In the genomic region with DNA sequence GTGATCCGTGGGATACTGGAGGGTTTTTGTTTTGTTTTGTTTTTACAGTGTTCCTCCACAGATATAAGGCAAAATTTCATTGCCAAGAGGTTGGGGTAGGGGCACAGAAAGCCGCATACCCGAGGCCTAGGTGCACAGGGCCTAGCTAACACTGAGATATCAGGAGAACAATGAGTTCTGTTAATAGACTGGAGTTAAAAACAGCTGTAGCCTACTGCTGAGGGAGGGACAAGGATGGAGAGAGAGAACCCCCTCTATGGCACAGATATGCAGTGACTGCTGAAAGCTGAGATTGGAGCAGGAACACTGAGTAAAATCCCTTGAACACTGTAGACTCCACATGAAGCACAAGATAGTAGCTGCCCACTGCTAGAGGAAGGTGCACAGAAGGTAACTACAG, we compare ENCODE assay signal across 27 cellular contexts.
"Had no signal": no experiment of that assay in that cellular context is flagged by ENCODE, and none has a peak within 500 bp of the region (broad histone marks: within the 10 kb centered on the region; RNA-seq: fewer than 3 reads in every experiment).

No MANE protein-coding gene starts in this region.

- H3K27ac ChIP-seq: lower lobe of right lung, neural progenitor cell, neutrophil, parathyroid adenoma, psoas muscle, skin epidermis, stomach, thoracic aorta, tibial artery, uterus had no signal

- DNase-seq: hippocampal formation; kidney glomerular epithelial cell; left cardiac atrium; lower lobe of right lung; mammary epithelial cell; mesenchymal stem cell; naive thymus-derived CD8-positive, alpha-beta T cell; occipital lobe; psoas muscle; stimulated activated CD4-positive, alpha-beta T cell treated with anti-CD3 and anti-CD28 coated beads, Interleukin-12 subunit alpha, Interleukin-12 subunit beta, amount 100 ng/mL, for 4 hours; stimulated activated CD4-positive, alpha-beta T cell treated with anti-CD3 and anti-CD28 coated beads, Interleukin-15, amount 100 ng/mL, for 24 hours; stimulated activated CD4-positive, alpha-beta T cell treated with anti-CD3 and anti-CD28 coated beads, Interleukin-2, amount 100 ng/mL, for 24 hours; stimulated activated CD4-positive, alpha-beta T cell treated with anti-CD3 and anti-CD28 coated beads, Interleukin-4, amount 100 ng/mL, for 1 hour; stimulated activated naive B cell treated with anti-CD40 and anti-IgM and Interleukin-4, amounts not matched to agents 10 μg/mL and 1 μg/mL and 100 μg/mL, for 72 hours; stimulated activated naive CD8-positive, alpha-beta T cell treated with anti-CD3 and anti-CD28 coated beads, Interleukin-15, Interleukin-2, amounts not matched to agents 100 U/mL and 50 U/mL, for 24 hours; stomach; tibial artery; trophoblast cell; uterus had no signal

- H3K4me1 Mint-ChIP-seq: nephron had no signal

- H3K36me3 ChIP-seq: lower lobe of right lung, neutrophil, uterus had no signal

- H3K4me3 Mint-ChIP-seq: naive thymus-derived CD8-positive, alpha-beta T cell; nephron; neural progenitor cell; stimulated activated naive B cell treated with anti-CD40 and anti-IgM and Interleukin-4, amounts not matched to agents 10 μg/mL and 1 μg/mL and 100 μg/mL, for 72 hours had no signal

- H3K9me3 ChIP-seq: neutrophil had no signal

- H3K27me3 ChIP-seq: neural progenitor cell, neutrophil, stomach, tibial artery, uterus had no signal

- ATAC-seq: left cardiac atrium; left lobe of liver; lower lobe of right lung; naive thymus-derived CD8-positive, alpha-beta T cell; psoas muscle; sciatic nerve; stimulated activated naive B cell treated with anti-CD40 and anti-IgM and Interleukin-4, amounts not matched to agents 10 μg/mL and 1 μg/mL and 100 μg/mL, for 72 hours; stimulated activated naive CD8-positive, alpha-beta T cell treated with anti-CD3 and anti-CD28 coated beads, Interleukin-15, Interleukin-2, amounts not matched to agents 100 U/mL and 50 U/mL, for 24 hours had no signal

- H3K27me3 Mint-ChIP-seq: stimulated activated naive B cell treated with anti-CD40 and anti-IgM and Interleukin-4, amounts not matched to agents 10 μg/mL and 1 μg/mL and 100 μg/mL, for 72 hours had no signal

- H3K9ac ChIP-seq: neural progenitor cell, parathyroid adenoma had no signal

- H3K4me3 ChIP-seq: lower lobe of right lung, neural progenitor cell, psoas muscle, skin epidermis, stomach, thoracic aorta, tibial artery, uterus had no signal

- H3K4me1 ChIP-seq: parathyroid adenoma, psoas muscle, tibial artery, uterus had no signal

- H3K27ac Mint-ChIP-seq: naive thymus-derived CD8-positive, alpha-beta T cell; nephron; neural progenitor cell; stimulated activated naive B cell treated with anti-CD40 and anti-IgM and Interleukin-4, amounts not matched to agents 10 μg/mL and 1 μg/mL and 100 μg/mL, for 72 hours had no signal
